Comparison of ENCODE assay signal across 13 cellular contexts in genomic region chr5:91301459-91301858, GRCh38.
DNase-seq lines count a peak whose midpoint lies in the region; ATAC-seq and TF ChIP-seq lines count a peak whose summit lies in the region.
"Had no signal": no experiment of that assay in that cellular context is flagged by ENCODE, and none has a peak within 500 bp of the region (broad histone marks: within the 10 kb centered on the region; RNA-seq: fewer than 3 reads in every experiment).

No MANE protein-coding gene starts in this region.

- H3K36me3 Mint-ChIP-seq in nephron progenitor cell (ENCODE audit: low read depth): no peaks in the 10 kb centered on the region

- H2AFZ ChIP-seq in ACC112 (ENCODE audit: low read length, unreplicated experiment): no peak overlapping the region

- H3K27me3 ChIP-seq in ACC112 (ENCODE audit: insufficient read depth, low read length) (no peaks in the 10 kb centered on the region), muscle layer of duodenum (ENCODE audit: low read depth, low read length) (no peaks in the 10 kb centered on the region)
- H3K27me3 ChIP-seq: heart left ventricle, thyroid gland had no signal

- no peak overlapping the region for H3K4me3 Mint-ChIP-seq in nephron progenitor cell

- peak overlapping the region; percentile 84 for H3K27ac ChIP-seq in ACC112 (ENCODE audit: low read depth, low read length)
- H3K27ac ChIP-seq in muscle layer of duodenum (ENCODE audit: low read length): peak overlapping the region; percentile 25

- H3K9me3 Mint-ChIP-seq in nephron progenitor cell: no peaks in the 10 kb centered on the region

- H3K79me2 ChIP-seq in ACC112 (ENCODE audit: control insufficient read depth, insufficient read depth, low read length, unreplicated experiment): no peaks in the 10 kb centered on the region

- TF ChIP-seq CTCF in epithelial cell of esophagus (IDR thresholded peaks at IDR 0.05; ENCODE audit: insufficient read depth, low read depth, low read length, missing control alignments) (no peak), nephron progenitor cell (IDR thresholded peaks at IDR 0.05) (no peak)

- H3K4me3 ChIP-seq in ACC112 (ENCODE audit: low read depth, low read length) (no peak overlapping the region), epithelial cell of esophagus (ENCODE audit: low read length) (no peak overlapping the region), muscle layer of duodenum (ENCODE audit: low read depth in 1 of 2, low read length in 2 of 2) (no peak overlapping the region)
- H3K4me3 ChIP-seq: heart left ventricle, thyroid gland had no signal

- H3K4me1 ChIP-seq in ACC112 (ENCODE audit: control insufficient read depth, insufficient read depth, low read length, unreplicated experiment) (peaks cover 27% of the 10 kb centered on the region), muscle layer of duodenum (ENCODE audit: control insufficient read depth in 1 of 2, insufficient read depth in 2 of 2, low read length in 2 of 2) (no peaks in the 10 kb centered on the region)

- DNase-seq in LHCN-M2 (ENCODE audit: low read depth) (peak; percentile 75), epithelial cell of esophagus (ENCODE audit: low read depth) (peak; percentile 83), nephron progenitor cell (no peak), NCI-H187 (lab: John Stamatoyannopoulos, UW) (no peak)
- DNase-seq: activated naive CD4-positive, alpha-beta T cell; heart left ventricle; NCI-H1436; NCI-H69; thyroid gland had no signal

- no peaks in the 10 kb centered on the region for H3K9me3 ChIP-seq in muscle layer of duodenum (ENCODE audit: control insufficient read depth in 1 of 2, low read length in 2 of 2)
- H3K9me3 ChIP-seq: heart left ventricle, thyroid gland had no signal

- H3K4me1 Mint-ChIP-seq in nephron progenitor cell: peaks cover 7% of the 10 kb centered on the region

- ATAC-seq in HG03095 (IDR thresholded peaks at IDR 0.05; ENCODE audit: unreplicated experiment) (no peak), GM18519 (IDR thresholded peaks at IDR 0.05; ENCODE audit: low FRiP score, unreplicated experiment) (no peak)

- H3K27me3 Mint-ChIP-seq in nephron progenitor cell (ENCODE audit: low read depth, poor library complexity): no peaks in the 10 kb centered on the region

- H3K27ac Mint-ChIP-seq in nephron progenitor cell: no peak overlapping the region

- no peaks in the 10 kb centered on the region; the same call in 1 of the 2 replicates for H3K36me3 ChIP-seq in ACC112 (ENCODE audit: insufficient read depth, low read length)
- no peaks in the 10 kb centered on the region for H3K36me3 ChIP-seq in muscle layer of duodenum (ENCODE audit: control insufficient read depth in 1 of 2, insufficient read depth in 2 of 2, low read length in 2 of 2)
- H3K36me3 ChIP-seq: heart left ventricle, thyroid gland had no signal

Comparison
In these comparisons a context has a peak if more than half of its experiments do, and no peak if none do; other contexts are left out.
1. DNase-seq: peak in LHCN-M2 (single experiment) and epithelial cell of esophagus (single experiment); none in nephron progenitor cell (single experiment) and NCI-H187 (0 of 2).